ENCODE assay signal across 25 cellular contexts in the genomic region with DNA sequence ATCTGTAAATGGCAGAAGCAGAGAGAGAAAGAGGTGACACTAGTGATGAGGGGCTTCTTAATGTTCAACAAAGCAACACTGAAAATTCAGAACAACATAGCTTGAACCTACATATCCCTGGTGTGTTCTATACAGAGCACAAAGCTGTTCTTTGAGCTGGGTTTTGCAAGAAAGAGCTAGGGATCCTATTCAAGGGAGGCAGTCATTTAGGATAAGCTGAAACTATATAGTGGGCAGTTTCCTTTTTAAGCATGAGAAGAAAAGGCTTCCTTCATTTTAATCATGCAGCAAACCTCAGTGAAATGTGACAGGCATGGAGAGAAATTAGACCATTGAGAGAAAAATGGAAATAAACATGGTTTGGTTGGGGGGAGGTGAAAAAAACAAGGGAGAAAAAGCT. TPM values are rescaled to one million over a fixed set of nuclear protein-coding genes. Genes with fewer than 3 reads are reported as not detected.
DNase-seq lines count a peak whose midpoint lies in the region; ATAC-seq and TF ChIP-seq lines count a peak whose summit lies in the region.
"Had no signal": no experiment of that assay in that cellular context is flagged by ENCODE, and none has a peak within 500 bp of the region (broad histone marks: within the 10 kb centered on the region; RNA-seq: fewer than 3 reads in every experiment).

No MANE protein-coding gene starts in this region.

- POLR2A ChIA-PET in WTC11 (lab: Charles Lee) = no interaction called here

- no peak overlapping the region for H3K18ac ChIP-seq in H9 (ENCODE audit: insufficient read length, low read depth, low read length)

- H3K14ac ChIP-seq in H9 (ENCODE audit: insufficient read depth, low read length) = no peak overlapping the region

- H3K79me2 ChIP-seq in H9 (ENCODE audit: insufficient read depth, low read length) (no peaks in the 10 kb centered on the region), osteoblast (ENCODE audit: insufficient read depth, low read length) (no peaks in the 10 kb centered on the region)

- H3K9me3 ChIP-seq in H9 (ENCODE audit: control insufficient read depth, low read depth, low read length) = no peaks in the 10 kb centered on the region
- H3K9me3 ChIP-seq in osteoblast (ENCODE audit: low read depth, low read length) = no peaks in the 10 kb centered on the region
- no peaks in the 10 kb centered on the region for H3K9me3 ChIP-seq in gastrocnemius medialis
- H3K9me3 ChIP-seq: body of pancreas, MG63, sigmoid colon, tibial nerve had no signal

- H3K4me1 ChIP-seq in H9 (ENCODE audit: insufficient read depth, low read length) = peaks cover 7% of the 10 kb centered on the region; the same call in 1 of the 2 replicates
- peaks cover 37% of the 10 kb centered on the region for H3K4me1 ChIP-seq in osteoblast (ENCODE audit: insufficient read depth, low read length)
- no peaks in the 10 kb centered on the region for H3K4me1 ChIP-seq in gastrocnemius medialis
- H3K4me1 ChIP-seq: body of pancreas had no signal

- H3K23ac ChIP-seq in H9 (ENCODE audit: insufficient read length, low read depth, low read length) = no peak overlapping the region

- H3K4me3 ChIP-seq in osteoblast (ENCODE audit: insufficient read depth, low read length) (no peak overlapping the region), gastrocnemius medialis (no peak overlapping the region)
- H3K4me3 ChIP-seq: body of pancreas, dorsolateral prefrontal cortex, GM12878, K562, MG63, sigmoid colon, tibial nerve had no signal

- DNase-seq in H9 (no peak), WTC11 (ENCODE audit: low spot score) (no peak), foreskin melanocyte (peak; percentile 77), osteoblast (ENCODE audit: insufficient read length, low spot score, missing footprints) (no peak), gastrocnemius medialis (no peak)
- DNase-seq in activated naive CD4-positive, alpha-beta T cell treated with anti-CD3 and anti-CD28 coated beads, Interleukin-2, amount 10 ng/mL, durations not matched to agents 7 days and 5 days = no peak
- DNase-seq: activated T-cell treated with anti-CD3 and anti-CD28 coated beads, Interleukin-2, amount 50 U/mL, for 72 hours; body of pancreas; HCEC 1CT; hypothalamus; left colon; NCI-H1105; NCI-H187; NCI-H446 treated with DMSO at 0.1 percent for 48 hours; NCI-H774; sigmoid colon; stimulated activated CD4-positive, alpha-beta T cell treated with anti-CD3 and anti-CD28 coated beads, Interleukin-4, amount 100 ng/mL, for 24 hours had no signal

- in situ Hi-C loops in gastrocnemius medialis (cut with MboI; ENCODE audit: low sequenced_read_pairs in 4 of 4) = no loop called here

- H4K91ac ChIP-seq in H9 (ENCODE audit: insufficient read length, low read depth, low read length) = no peak overlapping the region

- H3K36me3 ChIP-seq in osteoblast (ENCODE audit: insufficient read depth, low read length) (no peaks in the 10 kb centered on the region), gastrocnemius medialis (no peaks in the 10 kb centered on the region)
- H3K36me3 ChIP-seq: MG63, sigmoid colon, tibial nerve had no signal

- CTCF ChIA-PET in WTC11 (lab: Charles Lee) = no interaction called here
- CTCF ChIA-PET in activated naive CD4-positive, alpha-beta T cell treated with anti-CD3 and anti-CD28 coated beads, Interleukin-2, amount 10 ng/mL, durations not matched to agents 7 days and 5 days (lab: Charles Lee) = interaction anchor here (0.9 kb wide), 1 partner anchor 14 kb away, joined by 3 read pairs; no protein-coding TSS in a partner anchor

- H3K4me3 Mint-ChIP-seq in H9 (no peak overlapping the region), WTC11 (no peak overlapping the region)
- no peak overlapping the region for H3K4me3 Mint-ChIP-seq in activated naive CD4-positive, alpha-beta T cell treated with anti-CD3 and anti-CD28 coated beads, Interleukin-2, amount 10 ng/mL, durations not matched to agents 7 days and 5 days
- H3K4me3 Mint-ChIP-seq: activated T-cell treated with anti-CD3 and anti-CD28 coated beads, Interleukin-2, amount 50 U/mL, for 72 hours; T-helper 1 cell treated with Interleukin-12 subunit alpha and Interleukin-12 subunit beta and Interleukin-4 antibody, amounts not matched to agents 30 μg/mL and 1 μg/mL, for 36 hours had no signal

- no peak overlapping the region for H2BK5ac ChIP-seq in H9 (ENCODE audit: insufficient read length, low read length)

- H4K8ac ChIP-seq in H9 (replicated peaks; ENCODE audit: insufficient read length, low read depth, low read length) = no peak overlapping the region

- no peak overlapping the region for H2BK20ac ChIP-seq in H9 (ENCODE audit: low read depth, low read length, poor library complexity, severe bottlenecking)

- no peaks in the 10 kb centered on the region for H4K20me1 ChIP-seq in H9 (ENCODE audit: control insufficient read depth, insufficient read depth, insufficient read length)
- H4K20me1 ChIP-seq in osteoblast (ENCODE audit: insufficient read depth, low read length) = no peaks in the 10 kb centered on the region

- H4K5ac ChIP-seq in H9 (ENCODE audit: insufficient read length, low read depth, low read length) = no peak overlapping the region

- intact Hi-C loops in gastrocnemius medialis (cut with DNase I; ENCODE audit: low total_unique reads) = no loop called here

- H3K56ac ChIP-seq in H9 (ENCODE audit: insufficient read length, low read depth, low read length) = no peak overlapping the region

- H3K27me3 Mint-ChIP-seq in H9 (ENCODE audit: low read depth) (no peaks in the 10 kb centered on the region), WTC11 (ENCODE audit: low read depth) (no peaks in the 10 kb centered on the region; the same call in 1 of the 2 replicates)
- H3K27me3 Mint-ChIP-seq in activated naive CD4-positive, alpha-beta T cell treated with anti-CD3 and anti-CD28 coated beads, Interleukin-2, amount 10 ng/mL, durations not matched to agents 7 days and 5 days = no peaks in the 10 kb centered on the region

- H3K4me1 Mint-ChIP-seq in H9 (peaks cover 21 to 25% of the 10 kb centered on the region in 2 experiments), WTC11 (peaks cover 30% of the 10 kb centered on the region)
- H3K4me1 Mint-ChIP-seq in activated naive CD4-positive, alpha-beta T cell treated with anti-CD3 and anti-CD28 coated beads, Interleukin-2, amount 10 ng/mL, durations not matched to agents 7 days and 5 days = no peaks in the 10 kb centered on the region

- no peaks in the 10 kb centered on the region for H3K9me3 Mint-ChIP-seq in H9
- H3K9me3 Mint-ChIP-seq in WTC11 = peaks cover 3% of the 10 kb centered on the region
- H3K9me3 Mint-ChIP-seq in activated naive CD4-positive, alpha-beta T cell treated with anti-CD3 and anti-CD28 coated beads, Interleukin-2, amount 10 ng/mL, durations not matched to agents 7 days and 5 days = no peaks in the 10 kb centered on the region
- H3K9me3 Mint-ChIP-seq: activated T-cell treated with anti-CD3 and anti-CD28 coated beads, Interleukin-2, amount 50 U/mL, for 72 hours; T-helper 1 cell treated with Interleukin-12 subunit alpha and Interleukin-12 subunit beta and Interleukin-4 antibody, amounts not matched to agents 30 μg/mL and 1 μg/mL, for 36 hours had no signal

- H3K27ac Mint-ChIP-seq in H9 (peak overlapping the region in 1 of 3 experiments; percentile 1; a peak in 3 of 7 replicates), WTC11 (peak overlapping the region; percentile 75; the same call in 1 of the 2 replicates)
- H3K27ac Mint-ChIP-seq in activated naive CD4-positive, alpha-beta T cell treated with anti-CD3 and anti-CD28 coated beads, Interleukin-2, amount 10 ng/mL, durations not matched to agents 7 days and 5 days = no peak overlapping the region
- H3K27ac Mint-ChIP-seq: activated T-cell treated with anti-CD3 and anti-CD28 coated beads, Interleukin-2, amount 50 U/mL, for 72 hours; T-helper 1 cell treated with Interleukin-12 subunit alpha and Interleukin-12 subunit beta and Interleukin-4 antibody, amounts not matched to agents 30 μg/mL and 1 μg/mL, for 36 hours had no signal

- H3K4me2 ChIP-seq in H9 (ENCODE audit: insufficient read depth, insufficient read length, low read length) (no peak overlapping the region), osteoblast (ENCODE audit: insufficient read depth, low read length) (no peak overlapping the region)

- TF ChIP-seq CTCF in H9 (conservative IDR thresholded peaks at IDR 0.05) (no peak), WTC11 (IDR thresholded peaks at IDR 0.05) (no peak), osteoblast (IDR thresholded peaks at IDR 0.05; ENCODE audit: extremely low read depth, low read depth, low read length) (no peak), gastrocnemius medialis (IDR thresholded peaks at IDR 0.05 in 4 of 5, conservative IDR thresholded peaks at IDR 0.05 in 1 of 5) (no peak)

- peak overlapping the region; percentile 25 for H2AFZ ChIP-seq in H9 (ENCODE audit: low read length)
- H2AFZ ChIP-seq in osteoblast (ENCODE audit: low read length) = no peak overlapping the region

- H3K27ac ChIP-seq in H9 (ENCODE audit: insufficient read length, low read depth, low read length) = no peak overlapping the region
- H3K27ac ChIP-seq in osteoblast (ENCODE audit: low read depth, low read length) = peak overlapping the region; percentile 95
- H3K27ac ChIP-seq in gastrocnemius medialis = no peak overlapping the region
- H3K27ac ChIP-seq: body of pancreas, dorsolateral prefrontal cortex had no signal

- ATAC-seq in WTC11 (no peak), HG03045 (IDR thresholded peaks at IDR 0.05; ENCODE audit: unreplicated experiment) (no peak), HG03196 (IDR thresholded peaks at IDR 0.05; ENCODE audit: unreplicated experiment) (no peak), gastrocnemius medialis (no peak)
- ATAC-seq: activated T-cell treated with anti-CD3 and anti-CD28 coated beads, Interleukin-2, amount 50 U/mL, for 72 hours; body of pancreas; GM12878; K562; left colon had no signal

- H2AK5ac ChIP-seq in H9 (ENCODE audit: insufficient read length, low read length) = no peak overlapping the region

- no peak for TF ChIP-seq POLR2A in gastrocnemius medialis (IDR thresholded peaks at IDR 0.05)

- no peaks in the 10 kb centered on the region for H3K23me2 ChIP-seq in H9 (ENCODE audit: insufficient read length, low read depth, low read length, poor library complexity, severe bottlenecking)

- H3K27me3 ChIP-seq in H9 (ENCODE audit: insufficient read depth, low read length) = no peaks in the 10 kb centered on the region
- no peaks in the 10 kb centered on the region for H3K27me3 ChIP-seq in osteoblast (ENCODE audit: insufficient read depth, low read length)
- no peaks in the 10 kb centered on the region for H3K27me3 ChIP-seq in gastrocnemius medialis
- H3K27me3 ChIP-seq: body of pancreas, MG63, sigmoid colon, tibial nerve had no signal

- no peak overlapping the region for H2BK120ac ChIP-seq in H9 (ENCODE audit: low read depth, low read length, poor library complexity, severe bottlenecking)

- H3T11ph ChIP-seq in H9 (ENCODE audit: low read length) = no peak overlapping the region

- no peak overlapping the region for H3K4ac ChIP-seq in H9 (ENCODE audit: low read depth, low read length)

- no peak overlapping the region for H2BK15ac ChIP-seq in H9 (ENCODE audit: low read depth, low read length)

- no peak overlapping the region for H2BK12ac ChIP-seq in H9 (ENCODE audit: insufficient read length, low read depth, low read length)

- no peaks in the 10 kb centered on the region for H3K79me1 ChIP-seq in H9 (ENCODE audit: insufficient read depth, low read depth, low read length, poor library complexity, severe bottlenecking)

- no peak overlapping the region for H3K9ac ChIP-seq in H9 (ENCODE audit: extremely low read depth, insufficient read length, low read length)

- H3K36me3 Mint-ChIP-seq in H9 (ENCODE audit: insufficient read depth in 1 of 3, low read depth in 3 of 3) = no peaks in the 10 kb centered on the region
- no peaks in the 10 kb centered on the region for H3K36me3 Mint-ChIP-seq in WTC11
- H3K36me3 Mint-ChIP-seq in activated naive CD4-positive, alpha-beta T cell treated with anti-CD3 and anti-CD28 coated beads, Interleukin-2, amount 10 ng/mL, durations not matched to agents 7 days and 5 days = no peaks in the 10 kb centered on the region

RNA-seq across cellular contexts. Expression of a gene that starts 45.6 kb away (rescaled TPM):
- total RNA-seq in H9 (2021) (118 and 127 TPM in 2 replicates), WTC11 (2021) (157 to 185 TPM (median 173 TPM) in 3 replicates), osteoblast (138 and 149 TPM in 2 replicates), gastrocnemius medialis (1 to 10 TPM; 1.1 to 3.6 (median 1.7) TPM)

Comparison
In these comparisons a context has a peak if more than half of its experiments do, and no peak if none do; other contexts are left out.
1. RNA of a gene that starts 45.6 kb away (total RNA-seq): 157 to 185 TPM in WTC11, 138 to 149 TPM in osteoblast and 118 to 127 TPM in H9; 1.1 to 3.6 TPM in gastrocnemius medialis; every median in the first group is over 10 times any median in the second.